In genomic region chr9:87964826-87965225, GRCh38 we compare ENCODE assay signal across 11 cellular contexts. TPM values are rescaled to one million over a fixed set of nuclear protein-coding genes. Genes with fewer than 3 reads are reported as not detected.
"Had no signal": no experiment of that assay in that cellular context is flagged by ENCODE, and none has a peak within 500 bp of the region (broad histone marks: within the 10 kb centered on the region; RNA-seq: fewer than 3 reads in every experiment).

No MANE protein-coding gene starts in this region.

- DNase-seq: GM23248, GOT3, H7, HFFc6, KG1 had no signal

- H3K36me3 ChIP-seq: HAP-1 had no signal

- H3K9me3 ChIP-seq: HAP-1 had no signal

- H3K4me3 ChIP-seq: GM23248, HAP-1 had no signal

- H2AFZ ChIP-seq: GM23248 had no signal

- H3K4me1 ChIP-seq: HAP-1 had no signal

- ATAC-seq: HCT116 had no signal

- H3K27ac ChIP-seq: GM23248, HL-60 had no signal

- H3K9ac ChIP-seq: GM23248 had no signal

RNA-seq across cellular contexts. Expression of gene SPATA31C1, which starts 47.1 kb away (rescaled TPM):
- total RNA-seq: GM23248, H4, HFFc6, HT1080 had no signal
- polyA plus RNA-seq: GM23248, IgD-negative memory B cell had no signal
